In the genomic region with DNA sequence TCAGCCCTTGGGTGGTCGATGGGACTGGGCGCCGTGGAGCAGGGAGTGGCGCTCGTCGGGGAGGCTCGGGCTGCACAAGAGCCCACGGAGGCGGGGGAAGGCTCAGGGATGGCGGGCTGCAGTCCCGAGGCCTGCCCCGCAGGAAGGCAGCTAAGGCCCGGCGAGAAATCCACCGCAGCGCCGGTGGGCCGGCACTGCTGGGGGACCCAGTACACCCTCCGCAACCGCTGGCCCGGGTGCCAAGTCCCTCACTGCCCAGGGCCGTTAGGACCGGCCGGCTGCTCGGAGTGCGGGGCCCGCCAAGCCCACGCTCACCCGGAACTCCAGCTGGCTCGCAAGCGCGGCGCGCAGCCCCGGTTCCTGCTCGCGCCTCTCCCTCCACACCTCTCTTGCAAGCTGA, we compare ENCODE assay signal across 35 cellular contexts.
"Had no signal": no experiment of that assay in that cellular context is flagged by ENCODE, and none has a peak within 500 bp of the region (broad histone marks: within the 10 kb centered on the region; RNA-seq: fewer than 3 reads in every experiment).

No MANE protein-coding gene starts in this region.

- H3K9me3 ChIP-seq: ascending aorta had no signal

- DNase-seq: activated B cell treated with CpG ODN at 0.5 μM for 24 hours; activated CD4-positive, alpha-beta memory T cell treated with anti-CD3 and anti-CD28 coated beads, Interleukin-2, amount 10 ng/mL, durations not matched to agents 7 days and 5 days; activated CD4-positive, alpha-beta T cell treated with anti-CD3 and anti-CD28 coated beads for 4 hours; activated CD4-positive, alpha-beta T cell treated with anti-CD3 and anti-CD28 coated beads, Interleukin-2, amount 10 ng/mL, durations not matched to agents 24 days and 14 days; activated CD4-positive, alpha-beta T cell treated with anti-CD3 and anti-CD28 coated beads, Interleukin-2, amount 50 U/mL, for 1 hour; activated CD4-positive, alpha-beta T cell treated with anti-CD3 and anti-CD28 coated beads, Interleukin-2, amount 50 U/mL, for 4 hours; activated CD4-positive, CD25-positive, alpha-beta regulatory T cell treated with anti-CD3 and anti-CD28 coated beads, Interleukin-2, amount 50 U/mL, for 72 hours; activated CD8-positive, alpha-beta memory T cell treated with anti-CD3 and anti-CD28 coated beads for 24 hours; activated CD8-positive, alpha-beta memory T cell treated with anti-CD3 and anti-CD28 coated beads, Interleukin-2, amount 10 ng/mL, durations not matched to agents 7 days and 5 days; activated CD8-positive, alpha-beta memory T cell treated with anti-CD3 and anti-CD28 coated beads, Interleukin-2, amount 50 U/mL, for 48 hours; activated CD8-positive, alpha-beta T cell treated with anti-CD3 and anti-CD28 coated beads, Interleukin-2, amount 10 ng/mL, durations not matched to agents 7 days and 5 days; activated effector memory CD4-positive, alpha-beta T cell treated with Interleukin-2 at 50 U/mL for 16 hours; activated gamma-delta T cell; activated naive CD4-positive, alpha-beta T cell treated with anti-CD3 and anti-CD28 coated beads, Interleukin-2, amount 10 ng/mL, durations not matched to agents 7 days and 5 days; activated naive CD4-positive, alpha-beta T cell treated with Interleukin-2 at 50 U/mL for 16 hours; activated naive CD8-positive, alpha-beta T cell treated with anti-CD3 and anti-CD28 coated beads, Interleukin-2, amount 10 ng/mL, durations not matched to agents 7 days and 5 days; activated naive CD8-positive, alpha-beta T cell treated with anti-CD3 and anti-CD28 coated beads, Interleukin-2, amount 50 U/mL, for 24 hours; activated T-cell treated with anti-CD3 and anti-CD28 coated beads, Interleukin-2, amount 50 U/mL, for 24 hours; activated T-cell treated with anti-CD3 and anti-CD28 coated beads, Interleukin-2, amount 50 U/mL, for 48 hours; amygdala; anterior cingulate cortex; caudate nucleus; T-helper 1 cell; T-helper 2 cell; T-helper 9 cell had no signal

- H3K4me3 ChIP-seq: ascending aorta, cardiac muscle cell had no signal

- H3K4me1 ChIP-seq: ascending aorta had no signal

- ATAC-seq: activated CD8-positive, alpha-beta memory T cell treated with anti-CD3 and anti-CD28 coated beads, Interleukin-2, amount 10 ng/mL, durations not matched to agents 7 days and 5 days; activated CD8-positive, alpha-beta T cell treated with anti-CD3 and anti-CD28 coated beads, Interleukin-2, amount 10 ng/mL, durations not matched to agents 7 days and 5 days; activated naive CD8-positive, alpha-beta T cell treated with anti-CD3 and anti-CD28 coated beads, Interleukin-2, amount 50 U/mL, for 24 hours had no signal

- H3K36me3 Mint-ChIP-seq: activated CD8-positive, alpha-beta memory T cell treated with anti-CD3 and anti-CD28 coated beads, Interleukin-2, amount 10 ng/mL, durations not matched to agents 7 days and 5 days; activated naive CD4-positive, alpha-beta T cell treated with anti-CD3 and anti-CD28 coated beads, Interleukin-2, amount 10 ng/mL, durations not matched to agents 7 days and 5 days; activated naive CD4-positive, alpha-beta T cell treated with anti-CD3 and anti-CD28 coated beads, Interleukin-2, amount 50 U/mL, for 24 hours; activated naive CD8-positive, alpha-beta T cell; activated naive CD8-positive, alpha-beta T cell treated with anti-CD3 and anti-CD28 coated beads, Interleukin-2, amount 10 ng/mL, durations not matched to agents 7 days and 5 days; brain had no signal

- H3K36me3 ChIP-seq: ascending aorta, cardiac muscle cell had no signal

- H3K27ac ChIP-seq: ascending aorta, cardiac muscle cell, VCaP had no signal

- H3K4me1 Mint-ChIP-seq: activated B cell treated with CpG ODN at 0.5 μM for 24 hours; activated CD4-positive, alpha-beta memory T cell treated with anti-CD3 and anti-CD28 coated beads, Interleukin-2, amount 10 ng/mL, durations not matched to agents 7 days and 5 days; activated CD4-positive, alpha-beta T cell treated with anti-CD3 and anti-CD28 coated beads, Interleukin-2, amount 10 ng/mL, durations not matched to agents 24 days and 14 days; activated CD8-positive, alpha-beta memory T cell treated with anti-CD3 and anti-CD28 coated beads, Interleukin-2, amount 10 ng/mL, durations not matched to agents 7 days and 5 days; activated naive CD4-positive, alpha-beta T cell treated with anti-CD3 and anti-CD28 coated beads, Interleukin-2, amount 10 ng/mL, durations not matched to agents 7 days and 5 days; activated naive CD4-positive, alpha-beta T cell treated with anti-CD3 and anti-CD28 coated beads, Interleukin-2, amount 50 U/mL, for 24 hours; activated naive CD8-positive, alpha-beta T cell treated with anti-CD3 and anti-CD28 coated beads, Interleukin-2, amount 10 ng/mL, durations not matched to agents 7 days and 5 days; activated naive CD8-positive, alpha-beta T cell treated with anti-CD3 and anti-CD28 coated beads, Interleukin-2, amount 50 U/mL, for 24 hours; central memory CD8-positive, alpha-beta T cell had no signal

- H3K9me3 Mint-ChIP-seq: activated CD4-positive, alpha-beta memory T cell treated with anti-CD3 and anti-CD28 coated beads, Interleukin-2, amount 10 ng/mL, durations not matched to agents 7 days and 5 days; activated CD4-positive, alpha-beta T cell treated with anti-CD3 and anti-CD28 coated beads, Interleukin-2, amount 10 ng/mL, durations not matched to agents 24 days and 14 days; activated naive CD4-positive, alpha-beta T cell treated with anti-CD3 and anti-CD28 coated beads, Interleukin-2, amount 50 U/mL, for 24 hours; activated naive CD8-positive, alpha-beta T cell treated with anti-CD3 and anti-CD28 coated beads, Interleukin-2, amount 10 ng/mL, durations not matched to agents 7 days and 5 days; activated naive CD8-positive, alpha-beta T cell treated with anti-CD3 and anti-CD28 coated beads, Interleukin-2, amount 50 U/mL, for 24 hours; activated T-cell treated with anti-CD3 and anti-CD28 coated beads, Interleukin-2, amount 50 U/mL, for 24 hours; activated T-helper 2 cell treated with anti-CD3 and anti-CD28 coated beads, Interferon-gamma antibody, Interleukin-2, Interleukin-4, amounts not matched to agents 10 μg/mL and 5 μg/mL and 100 μg/mL, durations not matched to agents 14 hours and 24 hours and 36 hours; central memory CD8-positive, alpha-beta T cell; T-helper 1 cell treated with Interleukin-12 subunit alpha and Interleukin-12 subunit beta and Interleukin-4 antibody, amounts not matched to agents 30 μg/mL and 1 μg/mL, for 36 hours; T-helper 2 cell treated with Interferon-gamma antibody and Interleukin-4, amounts not matched to agents 5 μg/mL and 100 μg/mL, for 36 hours had no signal

- H3K27me3 ChIP-seq: ascending aorta, cardiac muscle cell had no signal

- H3K4me3 Mint-ChIP-seq: activated B cell treated with CpG ODN at 0.5 μM for 24 hours; activated CD4-positive, alpha-beta memory T cell treated with anti-CD3 and anti-CD28 coated beads, Interleukin-2, amount 10 ng/mL, durations not matched to agents 7 days and 5 days; activated CD4-positive, alpha-beta T cell treated with anti-CD3 and anti-CD28 coated beads, Interleukin-2, amount 10 ng/mL, durations not matched to agents 24 days and 14 days; activated CD8-positive, alpha-beta memory T cell treated with anti-CD3 and anti-CD28 coated beads, Interleukin-2, amount 10 ng/mL, durations not matched to agents 7 days and 5 days; activated CD8-positive, alpha-beta T cell treated with anti-CD3 and anti-CD28 coated beads, Interleukin-2, amount 10 ng/mL, durations not matched to agents 7 days and 5 days; activated naive CD4-positive, alpha-beta T cell treated with anti-CD3 and anti-CD28 coated beads, Interleukin-2, amount 10 ng/mL, durations not matched to agents 7 days and 5 days; activated naive CD4-positive, alpha-beta T cell treated with anti-CD3 and anti-CD28 coated beads, Interleukin-2, amount 50 U/mL, for 24 hours; activated naive CD8-positive, alpha-beta T cell; activated naive CD8-positive, alpha-beta T cell treated with anti-CD3 and anti-CD28 coated beads, Interleukin-2, amount 10 ng/mL, durations not matched to agents 7 days and 5 days; activated naive CD8-positive, alpha-beta T cell treated with anti-CD3 and anti-CD28 coated beads, Interleukin-2, amount 50 U/mL, for 24 hours; activated T-cell treated with anti-CD3 and anti-CD28 coated beads, Interleukin-2, amount 50 U/mL, for 24 hours; brain; central memory CD8-positive, alpha-beta T cell; T-helper 1 cell treated with Interleukin-12 subunit alpha and Interleukin-12 subunit beta and Interleukin-4 antibody, amounts not matched to agents 30 μg/mL and 1 μg/mL, for 36 hours; T-helper 2 cell treated with Interferon-gamma antibody and Interleukin-4, amounts not matched to agents 5 μg/mL and 100 μg/mL, for 36 hours had no signal

- H3K27ac Mint-ChIP-seq: activated B cell treated with CpG ODN at 0.5 μM for 24 hours; activated CD4-positive, alpha-beta memory T cell treated with anti-CD3 and anti-CD28 coated beads, Interleukin-2, amount 10 ng/mL, durations not matched to agents 7 days and 5 days; activated CD4-positive, alpha-beta T cell treated with anti-CD3 and anti-CD28 coated beads, Interleukin-2, amount 10 ng/mL, durations not matched to agents 24 days and 14 days; activated CD8-positive, alpha-beta memory T cell treated with anti-CD3 and anti-CD28 coated beads, Interleukin-2, amount 10 ng/mL, durations not matched to agents 7 days and 5 days; activated CD8-positive, alpha-beta T cell treated with anti-CD3 and anti-CD28 coated beads, Interleukin-2, amount 10 ng/mL, durations not matched to agents 7 days and 5 days; activated naive CD4-positive, alpha-beta T cell treated with anti-CD3 and anti-CD28 coated beads, Interleukin-2, amount 10 ng/mL, durations not matched to agents 7 days and 5 days; activated naive CD4-positive, alpha-beta T cell treated with anti-CD3 and anti-CD28 coated beads, Interleukin-2, amount 50 U/mL, for 24 hours; activated naive CD8-positive, alpha-beta T cell; activated naive CD8-positive, alpha-beta T cell treated with anti-CD3 and anti-CD28 coated beads, Interleukin-2, amount 10 ng/mL, durations not matched to agents 7 days and 5 days; activated naive CD8-positive, alpha-beta T cell treated with anti-CD3 and anti-CD28 coated beads, Interleukin-2, amount 50 U/mL, for 24 hours; activated T-cell treated with anti-CD3 and anti-CD28 coated beads, Interleukin-2, amount 50 U/mL, for 24 hours; activated T-helper 2 cell treated with anti-CD3 and anti-CD28 coated beads, Interferon-gamma antibody, Interleukin-2, Interleukin-4, amounts not matched to agents 10 μg/mL and 5 μg/mL and 100 μg/mL, durations not matched to agents 14 hours and 24 hours and 36 hours; T-helper 1 cell treated with Interleukin-12 subunit alpha and Interleukin-12 subunit beta and Interleukin-4 antibody, amounts not matched to agents 30 μg/mL and 1 μg/mL, for 36 hours; T-helper 2 cell treated with Interferon-gamma antibody and Interleukin-4, amounts not matched to agents 5 μg/mL and 100 μg/mL, for 36 hours had no signal

- H3K27me3 Mint-ChIP-seq: activated CD4-positive, alpha-beta memory T cell treated with anti-CD3 and anti-CD28 coated beads, Interleukin-2, amount 10 ng/mL, durations not matched to agents 7 days and 5 days; activated CD4-positive, alpha-beta T cell treated with anti-CD3 and anti-CD28 coated beads, Interleukin-2, amount 10 ng/mL, durations not matched to agents 24 days and 14 days; activated CD8-positive, alpha-beta memory T cell treated with anti-CD3 and anti-CD28 coated beads, Interleukin-2, amount 10 ng/mL, durations not matched to agents 7 days and 5 days; activated naive CD4-positive, alpha-beta T cell treated with anti-CD3 and anti-CD28 coated beads, Interleukin-2, amount 10 ng/mL, durations not matched to agents 7 days and 5 days; brain had no signal
